8 cellular contexts compared by ENCODE assay signal in genomic region chr2:119264781-119265692, GRCh38. TPM values are rescaled to one million over a fixed set of nuclear protein-coding genes. Genes with fewer than 3 reads are reported as not detected.
DNase-seq lines count a peak whose midpoint lies in the region; ATAC-seq, FAIRE-seq and TF ChIP-seq lines count a peak whose summit lies in the region.

No MANE protein-coding gene starts in this region.

- peak; percentile 86 for FAIRE-seq in K562 (lab: Jason Lieb, UNC)

- H3K4me1 ChIP-seq in K562 (replicated peaks in 1 of 2; ENCODE audit: control insufficient read depth in 2 of 2, insufficient read depth in 2 of 2, low read length in 2 of 2) = peaks cover 2 to 7% of the 10 kb centered on the region in 2 experiments; a peak in 3 of 5 replicates

- no peak overlapping the region for H3K9ac ChIP-seq in K562 (ENCODE audit: insufficient read depth in 1 of 2, low read depth in 2 of 2, low read length in 2 of 2)

- no peaks in the 10 kb centered on the region for H3K79me2 ChIP-seq in K562 (ENCODE audit: control insufficient read depth, insufficient read depth, low read length)

- peak; percentile 61 to 75 for TF ChIP-seq RAD21 in K562 (CRISPR knock-in tag; conservative IDR thresholded peaks at IDR 0.05 in 1 of 2, IDR thresholded peaks at IDR 0.05 in 1 of 2)

- H3K27ac ChIP-seq in K562 (ENCODE audit: extremely low read depth, low read depth, low read length) = no peak overlapping the region

- intact Hi-C loops in K562 (cut with micrococcal nuclease) (loop anchor here (1.0 to 10.0 kb wide), 3 partner anchors 46 to 380 kb away; no protein-coding TSS in a partner anchor), left colon (cut with DNase I, micrococcal nuclease) (no loop called here)

- H3K27me3 ChIP-seq in K562 (ENCODE audit: control insufficient read depth in 2 of 2, insufficient read depth in 2 of 2, low read length in 2 of 2) = no peaks in the 10 kb centered on the region

- in situ Hi-C loops in K562 (cut with MboI) = no loop called here

- POLR2A ChIA-PET in K562 (lab: Yijun Ruan, JAX) = interaction anchor here (0.6 kb wide), 1 partner anchor 249 kb away, joined by 3 read pairs; no protein-coding TSS in a partner anchor

- no peak overlapping the region for H2AFZ ChIP-seq in K562 (ENCODE audit: low read depth, low read length)

- CTCF ChIA-PET in K562 (lab: Yijun Ruan, JAX; ENCODE audit: low intra/inter-chr PET ratio) = interaction anchor here (0.5 to 2.4 kb wide), 7 partner anchors 29 to 420 kb away, joined by 3 to 10 read pairs (median 3); no protein-coding TSS in a partner anchor

- no peaks in the 10 kb centered on the region for H4K20me1 ChIP-seq in K562 (replicated peaks; ENCODE audit: control insufficient read depth, insufficient read depth, low read length)

- peak; percentile 9 to 12 for DNase-seq in activated CD4-positive, alpha-beta T cell treated with anti-CD3 and anti-CD28 coated beads for 4 hours
- no peak for DNase-seq in activated CD4-positive, alpha-beta T cell treated with anti-CD3 and anti-CD28 coated beads, Interleukin-2, amount 50 U/mL, for 4 hours
- peak; percentile 60 for DNase-seq in H4 (ENCODE audit: low spot score)
- peak; percentile 30 for DNase-seq in Jurkat, Clone E6-1 (ENCODE audit: low read depth, low spot score)
- peak; percentile 51 for DNase-seq in OCI-M1 (lab: John Stamatoyannopoulos, UW)
- peak; percentile 64 to 73 (median 68) for DNase-seq in K562 (ENCODE audit: extremely low read depth in 1 of 4, low spot score in 3 of 4)
- DNase-seq in left colon = peak in 1 of 2 donors; percentile 53
- DNase-seq in stimulated activated naive CD8-positive, alpha-beta T cell treated with anti-CD3 and anti-CD28 coated beads, Interleukin-15, Interleukin-2, amounts not matched to agents 100 U/mL and 50 U/mL, for 24 hours = peak; percentile 39

- no peak for TF ChIP-seq EP300 in K562 (IDR thresholded peaks at IDR 0.05; ENCODE audit: low read length)

- ATAC-seq in K562 = peak; percentile 99
- ATAC-seq in left colon = peak; percentile 90
- peak; percentile 84 for ATAC-seq in stimulated activated naive CD8-positive, alpha-beta T cell treated with anti-CD3 and anti-CD28 coated beads, Interleukin-15, Interleukin-2, amounts not matched to agents 100 U/mL and 50 U/mL, for 24 hours

- H3K9me3 ChIP-seq in K562 (replicated peaks; ENCODE audit: control insufficient read depth, insufficient read depth, low read depth, low read length) = no peaks in the 10 kb centered on the region

- peaks cover 3% of the 10 kb centered on the region for H3K9me1 ChIP-seq in K562 (ENCODE audit: control insufficient read depth, insufficient read depth, low read length)

- whole genome bisulfite sequencing in K562 (ENCODE audit: insufficient coverage, low coverage, missing lambda C conversion rate) = 45% methylated on average over 12 of the region's 13 CpGs

- H3K4me2 ChIP-seq in K562 (ENCODE audit: insufficient read depth, low read length) = no peak overlapping the region

- peaks cover 31% of the 10 kb centered on the region; the same call in 1 of the 3 replicates for H3K36me3 ChIP-seq in K562 (ENCODE audit: control insufficient read depth, insufficient read depth, low read length)

- H3K4me3 ChIP-seq in Jurkat, Clone E6-1 (ENCODE audit: low read length) = no peak overlapping the region
- no peak overlapping the region for H3K4me3 ChIP-seq in K562

- BruUV-seq in K562 (replicated peaks; lab: Mats Ljungman, UMichigan) = no TSS peak

- peak; percentile 76 to 85 (median 79) for TF ChIP-seq CTCF in K562 (IDR thresholded peaks at IDR 0.05 in 2 of 3, conservative IDR thresholded peaks at IDR 0.05 in 1 of 3; ENCODE audit: insufficient read depth in 2 of 3, low read depth in 1 of 3, low read length in 3 of 3)

- no peak for TF ChIP-seq POLR2A in K562 (conservative IDR thresholded peaks at IDR 0.05)

TF ChIP-seq in K562, 482 proteins besides CTCF, POLR2A, EP300 and RAD21:
- no peak for TF ChIP-seq MBD2 (IDR thresholded peaks at IDR 0.05; ENCODE audit: borderline replicate concordance, low read depth)
- TF ChIP-seq BRD4 (IDR thresholded peaks at IDR 0.05) = no peak
- TF ChIP-seq CREM (IDR thresholded peaks at IDR 0.05; ENCODE audit: low read depth) = 0 out of 2 replicates have a peak, but pooled peaks have one; percentile 25
- peak; percentile 19; the same call in 1 of the 2 replicates for TF ChIP-seq CTBP1 (IDR thresholded peaks at IDR 0.05; ENCODE audit: borderline replicate concordance)
- TF ChIP-seq SMC3 (conservative IDR thresholded peaks at IDR 0.05; ENCODE audit: insufficient read depth, low read depth, low read length) = peak; percentile 70
- peak; percentile 36; the same call in 1 of the 2 replicates for TF ChIP-seq EGR1 (conservative IDR thresholded peaks at IDR 0.05)
- TF ChIP-seq ZKSCAN1 (IDR thresholded peaks at IDR 0.05; ENCODE audit: low read depth, low read length) = 0 out of 2 replicates have a peak, but pooled peaks have one; percentile 24
- peak; percentile 20; the same call in 1 of the 2 replicates for TF ChIP-seq STAG1 (CRISPR knock-in tag; IDR thresholded peaks at IDR 0.05; ENCODE audit: borderline replicate concordance)
- no peak for TF ChIP-seq KLF10 (CRISPR knock-in tag; IDR thresholded peaks at IDR 0.05)
- peak; percentile 66 for TF ChIP-seq ZNF263 (CRISPR knock-in tag; IDR thresholded peaks at IDR 0.05; ENCODE audit: borderline replicate concordance)
- TF ChIP-seq RB1 (IDR thresholded peaks at IDR 0.05; ENCODE audit: low read depth) = peak; percentile 16; the same call in 1 of the 2 replicates
- TF ChIP-seq ARID2 (IDR thresholded peaks at IDR 0.05) = peak; percentile 49; the same call in 1 of the 2 replicates

RNA-seq across cellular contexts. Expression of gene STEAP3, which starts 41.4 kb away (rescaled TPM):
- total RNA-seq in H4 (2014; rRNA removed; shearing (Covaris generic)) = 14.0 and 17.7 TPM in 2 replicates
- polyA plus RNA-seq in Jurkat, Clone E6-1 (2012; ENCODE audit: insufficient read depth, insufficient read length) = not detected
- 18.0 and 37.0 TPM in 2 replicates for total RNA-seq in K562 (2011; cell fraction: chromatin; rRNA removed; ENCODE audit: low replicate concordance)
- total RNA-seq in K562 (2011; cell fraction: nucleolus; rRNA removed) = 43.3 and 45.4 TPM in 2 replicates
- 33.7 and 37.0 TPM in 2 replicates for total RNA-seq in K562 (2011; cell fraction: nucleoplasm; rRNA removed)
- total RNA-seq in K562 (2014; rRNA removed) (15.6 and 23.7 TPM in 2 replicates), K562 (2014; rRNA removed; fragmentation: Illumina TruSeq; extraction: Trizol) (8.2 and 9.0 TPM in 2 replicates), K562 (2015; rRNA removed; fragmentation: Illumina TruSeq; extraction: Trizol) (8.5 and 8.6 TPM in 2 replicates), K562 (2021) (29.8 and 31.6 TPM in 2 replicates), left colon (10 to 100 TPM; 19.4 to 29.6 TPM)
- polyA plus RNA-seq in K562 (2011; rRNA removed) (7.7 and 11.7 TPM in 2 replicates), K562 (2014; fragmentation: Illumina TruSeq; extraction: Trizol) (18.2 and 22.3 TPM in 2 replicates), K562 (2014; fragmentation: Nextera tagmentation; extraction: Ambion mirVana) (1 to 10 TPM; 1.8 to 3.0 TPM), K562 (2014; rRNA removed) (12.7 and 12.8 TPM in 2 replicates)
- polyA plus RNA-seq in K562 (2011; cell fraction: cytosol; rRNA removed) = 7.0 and 19.8 TPM in 2 replicates
- polyA plus RNA-seq in K562 (2011; cell fraction: nucleus; rRNA removed) = 14.1 and 32.9 TPM in 2 replicates
- polyA plus RNA-seq in K562 (2012) = 14.0 and 22.8 TPM in 2 replicates
- polyA minus RNA-seq in K562 (2011; rRNA and poly(A)+ RNA removed) = 8.4 and 10.0 TPM in 2 replicates
- polyA minus RNA-seq in K562 (2011; cell fraction: cytosol; rRNA and poly(A)+ RNA removed) = 13.9 and 18.9 TPM in 2 replicates
- 8.2 and 11.4 TPM in 2 replicates for polyA minus RNA-seq in K562 (2011; cell fraction: nucleus; rRNA and poly(A)+ RNA removed)

Comparison
In these comparisons a context has a peak if more than half of its experiments do, and no peak if none do; other contexts are left out.
1. DNase-seq: peak in activated CD4-positive, alpha-beta T cell treated with anti-CD3 and anti-CD28 coated beads for 4 hours (2 of 2), H4 (single experiment), Jurkat, Clone E6-1 (single experiment), OCI-M1 (single experiment), K562 (4 of 4) and stimulated activated naive CD8-positive, alpha-beta T cell treated with anti-CD3 and anti-CD28 coated beads, Interleukin-15, Interleukin-2, amounts not matched to agents 100 U/mL and 50 U/mL, for 24 hours (single experiment); none in activated CD4-positive, alpha-beta T cell treated with anti-CD3 and anti-CD28 coated beads, Interleukin-2, amount 50 U/mL, for 4 hours (0 of 2).
2. Peak in every context shown above with its lines, with median percentiles within 50 percentile points of each other: ATAC-seq.